ENCODE assay signal across 8 cellular contexts in genomic region chr20:50561379-50562078, GRCh38. TPM values are rescaled to one million over a fixed set of nuclear protein-coding genes. Genes with fewer than 3 reads are reported as not detected.
DNase-seq lines count a peak whose midpoint lies in the region; ATAC-seq, FAIRE-seq and TF ChIP-seq lines count a peak whose summit lies in the region.

No MANE protein-coding gene starts in this region.

- DNase-seq in AG09309 (ENCODE audit: low read depth) (peak; percentile 84), M059J (ENCODE audit: low read depth) (peak; percentile 99), kidney (no peak), SIG-M5 (lab: John Stamatoyannopoulos, UW) (no peak)
- peak; percentile 58 for DNase-seq in activated T-helper 9 cell treated with anti-CD3 and anti-CD28 coated beads, Interleukin-2, amount 50 U/mL, for 16 hours (ENCODE audit: low read depth)
- peak; percentile 44 to 54 (median 49) for DNase-seq in stimulated activated CD4-positive, alpha-beta T cell treated with anti-CD3 and anti-CD28 coated beads, TNF-alpha, amount 100 ng/mL, for 4 hours (ENCODE audit: low read depth in 3 of 3)

- TF ChIP-seq CTCF in AG09309 (IDR thresholded peaks at IDR 0.05; ENCODE audit: control insufficient read depth, insufficient read depth, low read depth, low read length, missing control alignments): no peak
- TF ChIP-seq CTCF in kidney (IDR thresholded peaks at IDR 0.05; ENCODE audit: borderline replicate concordance, extremely low read depth, insufficient read depth): no peak

- H3K9me3 ChIP-seq in kidney (ENCODE audit: control insufficient read depth in 1 of 2, low read length in 2 of 2): no peaks in the 10 kb centered on the region

- ATAC-seq in HG03159 (IDR thresholded peaks at IDR 0.05; ENCODE audit: unreplicated experiment): no peak
- ATAC-seq in HG03097 (IDR thresholded peaks at IDR 0.05; ENCODE audit: low FRiP score, unreplicated experiment): no peak

- H3K9ac ChIP-seq in kidney (ENCODE audit: low read length in 2 of 2): no peak overlapping the region

- H3K4me1 ChIP-seq in kidney (ENCODE audit: control insufficient read depth in 1 of 2, insufficient read depth in 1 of 2, low read depth in 1 of 2, low read length in 2 of 2): peaks cover 12 to 14% of the 10 kb centered on the region in 2 donors

- H3K4me3 ChIP-seq in AG09309 (ENCODE audit: control insufficient read depth, low read depth, low read length) (no peak overlapping the region), kidney (ENCODE audit: low read length in 2 of 2) (no peak overlapping the region)

- H3K36me3 ChIP-seq in kidney (ENCODE audit: control insufficient read depth in 1 of 2, insufficient read depth in 2 of 2, low read length in 2 of 2): peaks cover 15 to 25% of the 10 kb centered on the region in 2 donors

- no peak for FAIRE-seq in kidney (lab: Jason Lieb, UNC)

- peak overlapping the region; percentile 20 to 40 for H3K27ac ChIP-seq in kidney (ENCODE audit: low read depth in 2 of 2, low read length in 2 of 2)

- intact Hi-C loops in kidney (cut with DNase I): no loop called here

RNA-seq across cellular contexts. Expression of gene PTPN1, which starts 51.3 kb away (rescaled TPM):
- total RNA-seq in M059J (2014; rRNA removed; shearing (Covaris generic)): 62.0 and 84.9 TPM in 2 replicates
- total RNA-seq in kidney: 80.4 TPM
- 29.6 TPM for polyA plus RNA-seq in kidney (ENCODE audit: insufficient read depth, low read depth, low replicate concordance)

Comparison
In these comparisons a context has a peak if more than half of its experiments do, and no peak if none do; other contexts are left out.
1. DNase-seq: peak in AG09309 (single experiment), M059J (single experiment), activated T-helper 9 cell treated with anti-CD3 and anti-CD28 coated beads, Interleukin-2, amount 50 U/mL, for 16 hours (single experiment) and stimulated activated CD4-positive, alpha-beta T cell treated with anti-CD3 and anti-CD28 coated beads, TNF-alpha, amount 100 ng/mL, for 4 hours (3 of 3); none in kidney (single experiment) and SIG-M5 (single experiment).